23 cellular contexts compared by ENCODE assay signal in the genomic region with DNA sequence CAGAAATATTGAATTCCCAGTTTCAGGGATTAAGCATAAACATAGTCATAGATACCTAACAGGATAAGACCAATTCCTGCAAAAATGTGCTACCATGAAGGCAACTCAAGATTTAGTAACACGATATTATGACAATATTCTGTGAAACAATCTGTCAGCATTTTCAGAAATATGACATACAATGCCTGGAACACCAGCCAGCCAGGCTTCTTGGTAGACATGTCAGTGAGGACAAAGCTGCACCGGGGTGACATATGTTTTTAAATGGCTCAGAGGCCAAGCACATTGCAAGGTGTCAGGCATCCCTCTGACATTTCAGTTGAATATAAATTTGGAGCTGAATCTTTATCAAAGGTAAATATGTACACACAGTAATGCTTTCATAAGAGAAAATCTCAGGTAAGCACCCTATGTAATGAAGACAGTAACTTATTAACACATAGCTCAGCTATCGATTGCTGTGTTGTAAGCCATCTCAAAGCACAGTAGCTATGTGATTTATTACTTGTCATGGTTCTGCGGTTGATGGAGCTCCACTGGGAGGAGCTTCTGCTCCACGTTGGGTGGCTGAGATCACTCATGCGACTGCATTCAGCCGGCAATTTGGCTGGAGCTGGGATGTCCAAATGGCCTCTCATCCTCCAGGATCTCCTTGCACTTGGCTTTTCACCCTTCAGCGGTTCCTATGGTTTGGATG. TPM values are rescaled to one million over a fixed set of nuclear protein-coding genes. Genes with fewer than 3 reads are reported as not detected.
DNase-seq lines count a peak whose midpoint lies in the region; ATAC-seq, FAIRE-seq and TF ChIP-seq lines count a peak whose summit lies in the region.
"Had no signal": no experiment of that assay in that cellular context is flagged by ENCODE, and none has a peak within 500 bp of the region (broad histone marks: within the 10 kb centered on the region; RNA-seq: fewer than 3 reads in every experiment).

No MANE protein-coding gene starts in this region.

- H4K20me1 ChIP-seq in OCI-LY7 (ENCODE audit: insufficient read depth, low read length) (no peaks in the 10 kb centered on the region), HepG2 (ENCODE audit: insufficient read depth, low read length) (no peaks in the 10 kb centered on the region)

- TF ChIP-seq EP300 in HepG2 (IDR thresholded peaks at IDR 0.05; ENCODE audit: low read depth in 2 of 2, low read length in 2 of 2) (0 out of 4 replicates have a peak, but pooled peaks of 1 of the 2 experiments have one; percentile 29), HepG2 (CRISPR knock-in tag; IDR thresholded peaks at IDR 0.05; ENCODE audit: borderline replicate concordance) (no peak)

- H3K27ac ChIP-seq in OCI-LY7 (ENCODE audit: low read depth, low read length, poor library complexity, severe bottlenecking) (no peak overlapping the region), HepG2 (ENCODE audit: extremely low read length, insufficient read depth, low read length) (no peak overlapping the region)
- H3K27ac ChIP-seq: coronary artery, left lung, right lobe of liver, transverse colon had no signal

- TF ChIP-seq CTCF in OCI-LY7 (conservative IDR thresholded peaks at IDR 0.05; ENCODE audit: low read length), result peak; percentile 31; the same call in 1 of the 2 replicates
- peak; percentile 55 for TF ChIP-seq CTCF in HepG2 (CRISPR knock-in tag; IDR thresholded peaks at IDR 0.05)
- TF ChIP-seq CTCF in nephron progenitor cell (IDR thresholded peaks at IDR 0.05), result no peak

- H2AFZ ChIP-seq in OCI-LY7 (ENCODE audit: low read length) (no peak overlapping the region), HepG2 (ENCODE audit: low read length) (no peak overlapping the region)

- FAIRE-seq in GM12891 (lab: Jason Lieb, UNC) (peak; percentile 40), HepG2 (lab: Jason Lieb, UNC) (peak; percentile 42)
- FAIRE-seq: GM18507 had no signal

- H3K27ac Mint-ChIP-seq in nephron progenitor cell, result no peak overlapping the region
- H3K27ac Mint-ChIP-seq: activated CD4-positive, alpha-beta memory T cell treated with anti-CD3 and anti-CD28 coated beads, Interleukin-2, amount 10 ng/mL, durations not matched to agents 7 days and 5 days; activated naive CD4-positive, alpha-beta T cell treated with anti-CD3 and anti-CD28 coated beads, Interleukin-2, amount 10 ng/mL, durations not matched to agents 7 days and 5 days; activated T-cell treated with anti-CD3 and anti-CD28 coated beads, Interleukin-2, amount 50 U/mL, for 24 hours; CD4-positive, alpha-beta T cell; T-helper 1 cell treated with Interleukin-12 subunit alpha and Interleukin-12 subunit beta and Interleukin-4 antibody, amounts not matched to agents 30 μg/mL and 1 μg/mL, for 36 hours had no signal

- H3K36me3 Mint-ChIP-seq in nephron progenitor cell (ENCODE audit: low read depth), result no peaks in the 10 kb centered on the region
- H3K36me3 Mint-ChIP-seq: activated naive CD4-positive, alpha-beta T cell treated with anti-CD3 and anti-CD28 coated beads, Interleukin-2, amount 10 ng/mL, durations not matched to agents 7 days and 5 days had no signal

- H3K9ac ChIP-seq in HepG2 (ENCODE audit: insufficient read depth, low read depth, low read length), result no peak overlapping the region

- DNase-seq in GM12891 (ENCODE audit: insufficient read length, low spot score), result no peak
- peak; percentile 67 for DNase-seq in NCI-H146 (lab: John Stamatoyannopoulos, UW)
- no peak for DNase-seq in OCI-LY7 (ENCODE audit: low spot score)
- peak; percentile 78 for DNase-seq in HepG2 (ENCODE audit: low spot score)
- DNase-seq in nephron progenitor cell, result no peak
- DNase-seq: activated CD4-positive, alpha-beta memory T cell treated with anti-CD3 and anti-CD28 coated beads, Interleukin-2, amount 10 ng/mL, durations not matched to agents 7 days and 5 days; activated naive CD4-positive, alpha-beta T cell treated with anti-CD3 and anti-CD28 coated beads, Interleukin-2, amount 10 ng/mL, durations not matched to agents 7 days and 5 days; activated T-cell treated with anti-CD3 and anti-CD28 coated beads, Interleukin-2, amount 50 U/mL, for 24 hours; CD4-positive, alpha-beta T cell; DND-41; left lung; MG63; nucleus accumbens; right lobe of liver; SIG-M5; stimulated activated naive CD8-positive, alpha-beta T cell treated with anti-CD3 and anti-CD28 coated beads, Interleukin-15, Interleukin-2, amounts not matched to agents 100 U/mL and 50 U/mL, for 24 hours; transverse colon had no signal

- no peaks in the 10 kb centered on the region for H3K27me3 ChIP-seq in HepG2 (ENCODE audit: control insufficient read depth in 1 of 2, insufficient read depth in 2 of 2, low read length in 2 of 2)
- H3K27me3 ChIP-seq: left lung, MG63, right lobe of liver, transverse colon had no signal

- H3K4me1 ChIP-seq in OCI-LY7 (ENCODE audit: insufficient read depth, low read length, poor library complexity, severe bottlenecking) (no peaks in the 10 kb centered on the region), HepG2 (ENCODE audit: insufficient read depth, low read length) (peaks cover 19% of the 10 kb centered on the region)
- H3K4me1 ChIP-seq: left lung, right lobe of liver, transverse colon had no signal

- TF ChIP-seq RAD21 in HepG2 (CRISPR knock-in tag; IDR thresholded peaks at IDR 0.05), result no peak

- H3K9me2 ChIP-seq in OCI-LY7 (ENCODE audit: insufficient read depth, low read length), result no peaks in the 10 kb centered on the region

- no peak overlapping the region for H3K4me3 ChIP-seq in OCI-LY7 (ENCODE audit: low read depth, low read length, poor library complexity, severe bottlenecking)
- no peak overlapping the region for H3K4me3 ChIP-seq in HepG2 (replicated peaks in 1 of 3; ENCODE audit: insufficient read depth in 1 of 3, low read depth in 2 of 3, low read length in 3 of 3)
- H3K4me3 ChIP-seq: coronary artery, left lung, MG63, right lobe of liver, transverse colon had no signal

- H3K4me1 Mint-ChIP-seq in nephron progenitor cell, result peaks cover 5% of the 10 kb centered on the region

- no peaks in the 10 kb centered on the region for H3K9me3 ChIP-seq in OCI-LY7 (ENCODE audit: low read length)
- H3K9me3 ChIP-seq in HepG2 (ENCODE audit: low read length), result no peaks in the 10 kb centered on the region
- H3K9me3 ChIP-seq: left lung, MG63, right lobe of liver, transverse colon had no signal

- BruUV-seq in OCI-LY7 (replicated peaks; lab: Mats Ljungman, UMichigan), result no TSS peak
- BruUV-seq in HepG2 (replicated peaks; lab: Mats Ljungman, UMichigan), result no TSS peak

- H3K36me3 ChIP-seq in OCI-LY7 (ENCODE audit: insufficient read depth, low read length) (no peaks in the 10 kb centered on the region), HepG2 (replicated peaks in 1 of 2; ENCODE audit: control insufficient read depth in 1 of 2, insufficient read depth in 2 of 2, low read length in 2 of 2) (no peaks in the 10 kb centered on the region)
- H3K36me3 ChIP-seq: left lung, MG63, right lobe of liver, transverse colon had no signal

- in situ Hi-C loops in HepG2 (cut with HindIII; ENCODE audit: extremely low pct_ligation_motif_present, low pct_unique_long_range_greater_than_20kb), result no loop called here

- intact Hi-C loops in OCI-LY7 (cut with micrococcal nuclease; ENCODE audit: unreplicated experiment) (no loop called here), HepG2 (cut with micrococcal nuclease; ENCODE audit: unreplicated experiment) (no loop called here)

- H3K4me2 ChIP-seq in OCI-LY7 (ENCODE audit: low read length) (no peak overlapping the region), HepG2 (ENCODE audit: low read depth, low read length) (no peak overlapping the region; the same call in 1 of the 2 replicates)

- ATAC-seq in HepG2, result peak; percentile 79
- ATAC-seq in HG02938 (IDR thresholded peaks at IDR 0.05; ENCODE audit: unreplicated experiment), result no peak
- ATAC-seq in GM18909 (IDR thresholded peaks at IDR 0.05; ENCODE audit: poor library complexity, unreplicated experiment), result no peak
- no peak for ATAC-seq in HG03439 (IDR thresholded peaks at IDR 0.05; ENCODE audit: unreplicated experiment)
- ATAC-seq: left lung; stimulated activated naive CD8-positive, alpha-beta T cell treated with anti-CD3 and anti-CD28 coated beads, Interleukin-15, Interleukin-2, amounts not matched to agents 100 U/mL and 50 U/mL, for 24 hours had no signal

- POLR2A ChIA-PET in OCI-LY7 (lab: Charles Lee) (interaction anchor here (0.6 to 1.5 kb wide), 4 partner anchors 9 to 14 kb away, joined by 3 to 5 read pairs (median 4); no protein-coding TSS in a partner anchor), HepG2 (lab: Yijun Ruan, JAX) (interaction anchor here (0.9 kb wide), 1 partner anchor 28 kb away, joined by 4 read pairs; no protein-coding TSS in a partner anchor)

- H3K4me3 Mint-ChIP-seq in nephron progenitor cell, result no peak overlapping the region
- H3K4me3 Mint-ChIP-seq: activated CD4-positive, alpha-beta memory T cell treated with anti-CD3 and anti-CD28 coated beads, Interleukin-2, amount 10 ng/mL, durations not matched to agents 7 days and 5 days; activated naive CD4-positive, alpha-beta T cell treated with anti-CD3 and anti-CD28 coated beads, Interleukin-2, amount 10 ng/mL, durations not matched to agents 7 days and 5 days; activated T-cell treated with anti-CD3 and anti-CD28 coated beads, Interleukin-2, amount 50 U/mL, for 24 hours; CD4-positive, alpha-beta T cell; T-helper 1 cell treated with Interleukin-12 subunit alpha and Interleukin-12 subunit beta and Interleukin-4 antibody, amounts not matched to agents 30 μg/mL and 1 μg/mL, for 36 hours had no signal

- CTCF ChIA-PET in OCI-LY7 (lab: Charles Lee; ENCODE audit: unreplicated experiment), result interaction anchor here (0.9 kb wide), 1 partner anchor 25 kb away, joined by 3 read pairs; no protein-coding TSS in a partner anchor
- CTCF ChIA-PET in HepG2 (lab: Yijun Ruan, JAX; ENCODE audit: low intra/inter-chr PET ratio, low total read pairs), result no interaction called here

- H3K79me2 ChIP-seq in OCI-LY7 (ENCODE audit: insufficient read depth, low read depth, low read length) (no peaks in the 10 kb centered on the region), HepG2 (ENCODE audit: insufficient read depth, low read length) (no peaks in the 10 kb centered on the region)

- peaks cover 18% of the 10 kb centered on the region for H3K27me3 Mint-ChIP-seq in nephron progenitor cell (ENCODE audit: low read depth, poor library complexity)

- no peaks in the 10 kb centered on the region for H3K9me3 Mint-ChIP-seq in nephron progenitor cell
- H3K9me3 Mint-ChIP-seq: activated CD4-positive, alpha-beta memory T cell treated with anti-CD3 and anti-CD28 coated beads, Interleukin-2, amount 10 ng/mL, durations not matched to agents 7 days and 5 days; activated naive CD4-positive, alpha-beta T cell treated with anti-CD3 and anti-CD28 coated beads, Interleukin-2, amount 10 ng/mL, durations not matched to agents 7 days and 5 days; CD4-positive, alpha-beta T cell had no signal

- TF ChIP-seq POLR2A in GM12891 (IDR thresholded peaks at IDR 0.05; ENCODE audit: low read depth, low read length) (no peak), HepG2 (IDR thresholded peaks at IDR 0.05; ENCODE audit: insufficient read depth in 1 of 2, low read depth in 2 of 2, low read length in 2 of 2) (no peak)

- WGBS in HepG2 (ENCODE audit: low lambda C conversion rate), result 32% methylated on average over 6 of the region's 8 CpGs

RNA-seq across cellular contexts. Expression of gene EML6, which starts 31.9 kb away (rescaled TPM):
- polyA plus RNA-seq in GM12891 (2012; ENCODE audit: low read depth, missing spikeins), result 0.01 TPM
- total RNA-seq in OCI-LY7 (2014; rRNA removed; shearing (Covaris generic)), result 298 and 367 TPM in 2 replicates
- total RNA-seq in OCI-LY7 (2022) (310 and 338 TPM in 2 replicates), HepG2 (2016; rRNA removed; fragmentation: Illumina TruSeq; extraction: Trizol) (19.9 and 32.4 TPM in 2 replicates)
- 8.7 and 8.9 TPM in 2 replicates for total RNA-seq in HepG2 (2016; cell fraction: cytosol; rRNA removed; fragmentation: Illumina TruSeq; extraction: Trizol; ENCODE audit: low read depth)
- 21.5 and 29.8 TPM in 2 replicates for total RNA-seq in HepG2 (2016; cell fraction: insoluble cytoplasmic fraction; rRNA removed; fragmentation: Illumina TruSeq; extraction: Trizol)
- 8.7 and 9.4 TPM in 2 replicates for total RNA-seq in HepG2 (2016; cell fraction: membrane; rRNA removed; fragmentation: Illumina TruSeq; extraction: Trizol)
- total RNA-seq in HepG2 (2016; cell fraction: nucleus; rRNA removed; fragmentation: Illumina TruSeq; extraction: Trizol), result 55.5 and 58.9 TPM in 2 replicates
- polyA plus RNA-seq in HepG2 (2011; rRNA removed), result 17.2 and 28.5 TPM in 2 replicates
- 6.9 and 8.2 TPM in 2 replicates for polyA plus RNA-seq in HepG2 (2011; cell fraction: cytosol; rRNA removed)
- polyA plus RNA-seq in HepG2 (2011; cell fraction: nucleus; rRNA removed), result 112 TPM in 2 replicates
- 5.4 and 8.8 TPM in 2 replicates for polyA plus RNA-seq in HepG2 (2012)
- polyA plus RNA-seq in HepG2 (2016; cell fraction: cytosol; fragmentation: Illumina TruSeq; extraction: Trizol; ENCODE audit: low read depth), result 1.9 and 2.7 TPM in 2 replicates
- 13.1 and 14.9 TPM in 2 replicates for polyA plus RNA-seq in HepG2 (2016; cell fraction: insoluble cytoplasmic fraction; fragmentation: Illumina TruSeq; extraction: Trizol; ENCODE audit: low read depth)
- polyA plus RNA-seq in HepG2 (2016; cell fraction: membrane; fragmentation: Illumina TruSeq; extraction: Trizol; ENCODE audit: low read depth), result 2.9 and 3.6 TPM in 2 replicates
- polyA plus RNA-seq in HepG2 (2016; cell fraction: nucleus; fragmentation: Illumina TruSeq; extraction: Trizol; ENCODE audit: insufficient read depth, low read depth), result 110 and 115 TPM in 2 replicates
- polyA minus RNA-seq in HepG2 (2011; rRNA and poly(A)+ RNA removed; ENCODE audit: low replicate concordance), result 15.8 and 16.9 TPM in 2 replicates
- 3.3 and 5.4 TPM in 2 replicates for polyA minus RNA-seq in HepG2 (2011; cell fraction: cytosol; rRNA and poly(A)+ RNA removed)
- polyA minus RNA-seq in HepG2 (2011; cell fraction: nucleus; rRNA and poly(A)+ RNA removed), result 26.1 and 28.0 TPM in 2 replicates

Comparison
In these comparisons a context has a peak if more than half of its experiments do, and no peak if none do; other contexts are left out.
1. DNase-seq: peak in NCI-H146 (single experiment) and HepG2 (single experiment); none in GM12891 (single experiment), OCI-LY7 (single experiment) and nephron progenitor cell (single experiment).
2. RNA of gene EML6, which starts 31.9 kb away (total RNA-seq): 298 to 367 TPM in OCI-LY7; 8.7 to 58.9 TPM in HepG2; every median in the first group is over 4 times any median in the second.